In the genomic region with DNA sequence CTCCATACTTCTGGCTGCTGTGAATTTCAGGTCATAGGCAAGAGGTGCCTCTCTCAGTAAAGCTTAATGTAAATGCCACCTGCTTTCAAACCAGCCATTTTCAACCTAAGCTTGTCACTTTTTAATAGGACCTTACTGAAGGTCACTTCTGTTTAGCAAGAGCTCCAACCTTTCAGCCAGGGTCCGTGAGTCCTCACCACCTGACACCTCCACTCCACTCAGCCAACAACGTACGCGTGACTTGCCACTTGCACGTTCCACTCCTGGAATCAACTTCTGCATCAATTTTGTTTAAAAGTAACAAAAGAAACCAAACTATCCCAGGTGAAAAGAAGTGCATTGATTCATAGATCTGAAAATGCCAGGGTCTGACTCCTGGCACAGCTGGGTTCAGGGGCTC, we compare ENCODE assay signal across 14 cellular contexts.
A peak's percentile ranks its signal among the peaks of the same experiment; 100 is the strongest.
DNase-seq lines count a peak whose midpoint lies in the region; ATAC-seq and TF ChIP-seq lines count a peak whose summit lies in the region.
"Had no signal": no experiment of that assay in that cellular context is flagged by ENCODE, and none has a peak within 500 bp of the region (broad histone marks: within the 10 kb centered on the region; RNA-seq: fewer than 3 reads in every experiment).

No MANE protein-coding gene starts in this region.

- H3K27ac Mint-ChIP-seq in WTC11 (no peak overlapping the region), neural crest cell (ENCODE audit: unreplicated experiment) (peak overlapping the region; percentile 32)
- H3K27ac Mint-ChIP-seq: CD8-positive, alpha-beta T cell had no signal

- H3K4me3 ChIP-seq in brain microvascular endothelial cell (ENCODE audit: low read depth, low read length) = no peak overlapping the region
- H3K4me3 ChIP-seq: A549, K562 had no signal

- H3K36me3 ChIP-seq in brain microvascular endothelial cell (replicated peaks) = no peaks in the 10 kb centered on the region

- POLR2A ChIA-PET in WTC11 (lab: Charles Lee) = no interaction called here

- in situ Hi-C loops in brain microvascular endothelial cell (cut with HindIII; ENCODE audit: low pct_ligation_motif_present, low sequenced_read_pairs) = no loop called here

- CTCF ChIA-PET in WTC11 (lab: Charles Lee) = interaction anchor here (0.9 to 5.0 kb wide), 8 partner anchors 9 to 93 kb away, joined by 3 to 32 read pairs (median 7); no protein-coding TSS in a partner anchor

- H3K27me3 ChIP-seq in brain microvascular endothelial cell (replicated peaks) = no peaks in the 10 kb centered on the region

- H3K27me3 Mint-ChIP-seq in WTC11 (ENCODE audit: low read depth) (peaks cover 11% of the 10 kb centered on the region), neural crest cell (ENCODE audit: low read depth) (no peaks in the 10 kb centered on the region)

- H3K4me3 Mint-ChIP-seq in WTC11 = no peak overlapping the region
- H3K4me3 Mint-ChIP-seq in neural crest cell = no peak overlapping the region
- H3K4me3 Mint-ChIP-seq: CD14-positive monocyte; CD8-positive, alpha-beta T cell had no signal

- DNase-seq in WTC11 (ENCODE audit: low spot score) (no peak), ecto neural progenitor cell (ENCODE audit: low spot score) (peak; percentile 36), neural crest cell (ENCODE audit: low read depth, low spot score) (no peak), NCI-H128 (lab: John Stamatoyannopoulos, UW; ENCODE audit: unreplicated experiment) (no peak), DMS 273 (lab: John Stamatoyannopoulos, UW; ENCODE audit: unreplicated experiment) (no peak), brain microvascular endothelial cell (no peak), T1000 (lab: John Stamatoyannopoulos, UW) (no peak)
- DNase-seq: CD8-positive, alpha-beta T cell; COR-L47; DND-41; GF-D8 had no signal

- H3K9me3 Mint-ChIP-seq in WTC11 (0 out of 2 replicates have a peak, but pooled peaks cover 4% of the 10 kb centered on the region), neural crest cell (peaks cover 2% of the 10 kb centered on the region)
- H3K9me3 Mint-ChIP-seq: CD8-positive, alpha-beta T cell had no signal

- H3K27ac ChIP-seq in brain microvascular endothelial cell = no peak overlapping the region
- H3K27ac ChIP-seq: A549 had no signal

- no peak for ATAC-seq in WTC11
- ATAC-seq: A549; CD8-positive, alpha-beta T cell; K562 had no signal

- H3K4me1 Mint-ChIP-seq in WTC11 (peaks cover 30% of the 10 kb centered on the region), neural crest cell (no peaks in the 10 kb centered on the region)
- H3K4me1 Mint-ChIP-seq: CD14-positive monocyte had no signal

- TF ChIP-seq CTCF in WTC11 (IDR thresholded peaks at IDR 0.05) (no peak), neural crest cell (conservative IDR thresholded peaks at IDR 0.05) (no peak), brain microvascular endothelial cell (IDR thresholded peaks at IDR 0.05; ENCODE audit: low read depth, low read length, missing control alignments) (no peak)

- H3K36me3 Mint-ChIP-seq in WTC11 (no peaks in the 10 kb centered on the region), neural crest cell (ENCODE audit: low read depth) (no peaks in the 10 kb centered on the region)
- H3K36me3 Mint-ChIP-seq: CD14-positive monocyte; CD8-positive, alpha-beta T cell had no signal

TF ChIP-seq in WTC11, 78 proteins besides CTCF, POLR2A, EP300 and RAD21:
- TF ChIP-seq MYBL2 (CRISPR knock-in tag; IDR thresholded peaks at IDR 0.05) = 0 out of 2 replicates have a peak, but pooled peaks have one; percentile 56
- TF ChIP-seq, protein P1, sequence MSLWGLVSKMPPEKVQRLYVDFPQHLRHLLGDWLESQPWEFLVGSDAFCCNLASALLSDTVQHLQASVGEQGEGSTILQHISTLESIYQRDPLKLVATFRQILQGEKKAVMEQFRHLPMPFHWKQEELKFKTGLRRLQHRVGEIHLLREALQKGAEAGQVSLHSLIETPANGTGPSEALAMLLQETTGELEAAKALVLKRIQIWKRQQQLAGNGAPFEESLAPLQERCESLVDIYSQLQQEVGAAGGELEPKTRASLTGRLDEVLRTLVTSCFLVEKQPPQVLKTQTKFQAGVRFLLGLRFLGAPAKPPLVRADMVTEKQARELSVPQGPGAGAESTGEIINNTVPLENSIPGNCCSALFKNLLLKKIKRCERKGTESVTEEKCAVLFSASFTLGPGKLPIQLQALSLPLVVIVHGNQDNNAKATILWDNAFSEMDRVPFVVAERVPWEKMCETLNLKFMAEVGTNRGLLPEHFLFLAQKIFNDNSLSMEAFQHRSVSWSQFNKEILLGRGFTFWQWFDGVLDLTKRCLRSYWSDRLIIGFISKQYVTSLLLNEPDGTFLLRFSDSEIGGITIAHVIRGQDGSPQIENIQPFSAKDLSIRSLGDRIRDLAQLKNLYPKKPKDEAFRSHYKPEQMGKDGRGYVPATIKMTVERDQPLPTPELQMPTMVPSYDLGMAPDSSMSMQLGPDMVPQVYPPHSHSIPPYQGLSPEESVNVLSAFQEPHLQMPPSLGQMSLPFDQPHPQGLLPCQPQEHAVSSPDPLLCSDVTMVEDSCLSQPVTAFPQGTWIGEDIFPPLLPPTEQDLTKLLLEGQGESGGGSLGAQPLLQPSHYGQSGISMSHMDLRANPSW (CRISPR knock-in tag; conservative IDR thresholded peaks at IDR 0.05; ENCODE audit: low read depth) = no peak
